In the genomic region with DNA sequence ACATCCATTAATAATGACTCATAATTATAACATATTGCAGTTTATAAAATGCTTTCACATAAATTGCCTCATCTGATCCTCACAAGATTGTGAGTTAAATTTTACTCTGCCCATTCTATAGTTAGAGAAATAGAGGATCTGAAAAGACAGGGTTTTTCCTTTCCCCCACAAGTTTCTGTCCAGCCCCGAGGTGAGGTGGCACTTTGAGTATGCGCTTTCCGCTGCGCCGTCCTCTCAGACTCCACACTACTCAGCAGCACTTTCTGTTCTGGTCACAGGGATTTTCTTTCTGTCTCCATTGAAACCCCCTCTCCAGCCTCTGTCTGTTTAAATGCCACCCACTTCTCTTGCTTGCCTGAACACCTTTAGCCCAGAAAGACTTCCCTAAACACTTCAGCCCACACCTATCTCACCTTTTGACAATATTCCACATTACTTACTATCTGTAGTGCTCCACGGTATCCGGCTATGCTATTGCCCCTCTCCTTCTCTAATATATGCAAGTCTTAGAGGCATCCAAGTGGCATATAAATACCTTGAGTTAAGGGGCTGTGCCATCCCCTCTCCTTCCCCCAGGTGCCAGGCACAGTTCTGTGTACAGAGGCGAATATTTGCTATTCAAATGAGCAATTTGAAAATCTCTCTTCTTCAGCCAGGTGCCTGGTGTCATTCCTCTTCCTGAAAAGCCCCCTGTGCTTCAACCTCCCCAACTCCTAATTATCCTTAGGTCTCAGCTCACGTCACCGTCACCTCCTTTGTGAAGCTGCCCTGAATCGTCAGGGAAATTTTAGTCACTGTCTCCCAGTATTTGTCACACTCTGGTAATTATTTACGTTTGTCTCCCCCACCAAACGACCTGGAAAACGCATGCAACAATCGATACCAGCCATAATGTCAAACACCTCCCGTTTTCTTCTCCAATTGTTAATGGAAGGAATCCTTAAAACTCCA, we compare ENCODE assay signal across 1 cellular context.
TF ChIP-seq lines count a peak whose summit lies in the region.

No MANE protein-coding gene starts in this region.

TF ChIP-seq in GM12878, 131 proteins besides CTCF, POLR2A, EP300 and RAD21 (continued from another document and continues in another):
- TF ChIP-seq CBX5 (IDR thresholded peaks at IDR 0.05; ENCODE audit: low read depth) (peak; percentile 82; the same call in 1 of the 2 replicates), RELA (IDR thresholded peaks at IDR 0.05; ENCODE audit: borderline replicate concordance, partially characterized antibody) (no peak), RAD51 (IDR thresholded peaks at IDR 0.05) (no peak), ZNF24 (IDR thresholded peaks at IDR 0.05) (0 out of 2 replicates have a peak, but pooled peaks have one; percentile 11), SMC3 (IDR thresholded peaks at IDR 0.05; ENCODE audit: borderline replicate concordance, low read length) (no peak), POLR2AphosphoS2 (IDR thresholded peaks at IDR 0.05; ENCODE audit: low read depth, low read length) (no peak), FOXM1 (IDR thresholded peaks at IDR 0.05; ENCODE audit: low read depth, low read length) (peak; percentile 81), PAX8 (IDR thresholded peaks at IDR 0.05) (no peak), TARDBP (IDR thresholded peaks at IDR 0.05; ENCODE audit: borderline replicate concordance) (no peak), HDAC6 (IDR thresholded peaks at IDR 0.05; ENCODE audit: unreplicated experiment) (no peak), KLF5 (IDR thresholded peaks at IDR 0.05; ENCODE audit: partially characterized antibody) (no peak), ZNF384 (IDR thresholded peaks at IDR 0.05; ENCODE audit: borderline replicate concordance, low read depth, low read length) (no peak), RCOR1 (conservative IDR thresholded peaks at IDR 0.05; ENCODE audit: low read depth, low read length) (no peak), FOXK2 (IDR thresholded peaks at IDR 0.05) (no peak), HCFC1 (IDR thresholded peaks at IDR 0.05; ENCODE audit: low read length) (no peak), ZNF207 (IDR thresholded peaks at IDR 0.05; ENCODE audit: borderline replicate concordance) (no peak), DPF2 (IDR thresholded peaks at IDR 0.05) (peak; percentile 91), EED (IDR thresholded peaks at IDR 0.05; ENCODE audit: low read depth) (peak; percentile 80; the same call in 1 of the 2 replicates), KAT2A (conservative IDR thresholded peaks at IDR 0.05; ENCODE audit: control insufficient read depth, low read depth, low read length) (no peak), NFIC (IDR thresholded peaks at IDR 0.05; ENCODE audit: low read depth, low read length) (peak; percentile 88), CEBPB (IDR thresholded peaks at IDR 0.05; ENCODE audit: borderline replicate concordance in 1 of 2, low read depth in 2 of 2, low read length in 2 of 2) (no peak; a peak in 1 of 4 replicates), TAF1 (IDR thresholded peaks at IDR 0.05; ENCODE audit: borderline replicate concordance, low read depth, low read length) (no peak), CBX3 (IDR thresholded peaks at IDR 0.05; ENCODE audit: borderline replicate concordance, low read depth) (no peak), ETV6 (conservative IDR thresholded peaks at IDR 0.05 in 1 of 2, IDR thresholded peaks at IDR 0.05 in 1 of 2; ENCODE audit: borderline replicate concordance in 1 of 2, low read depth in 1 of 2) (no peak), BHLHE40 (IDR thresholded peaks at IDR 0.05; ENCODE audit: borderline replicate concordance in 1 of 2, low read depth in 2 of 2, low read length in 1 of 2) (peak; percentile 15 to 26; a peak in 1 of 4 replicates), NFYA (IDR thresholded peaks at IDR 0.05; ENCODE audit: borderline replicate concordance, low read depth, low read length) (no peak), TCF12 (IDR thresholded peaks at IDR 0.05; ENCODE audit: low read depth, low read length) (no peak), MTA3 (IDR thresholded peaks at IDR 0.05; ENCODE audit: borderline replicate concordance, low read length) (peak; percentile 33; the same call in 1 of the 2 replicates), ATF7 (IDR thresholded peaks at IDR 0.05; ENCODE audit: low read depth) (peak; percentile 66), GATAD2B (conservative IDR thresholded peaks at IDR 0.05; ENCODE audit: low read depth) (no peak; the same call in 1 of the 2 replicates), SPI1 (IDR thresholded peaks at IDR 0.05; ENCODE audit: borderline replicate concordance, insufficient read depth, low read depth, low read length) (peak; percentile 83), NR2C2 (IDR thresholded peaks at IDR 0.05; ENCODE audit: borderline replicate concordance, control insufficient read depth, insufficient read length, low read depth) (no peak), SMAD5 (IDR thresholded peaks at IDR 0.05; ENCODE audit: low read depth) (no peak), MEF2B (IDR thresholded peaks at IDR 0.05; ENCODE audit: partially characterized antibody, poor library complexity, severe bottlenecking) (no peak), ESRRA (IDR thresholded peaks at IDR 0.05; ENCODE audit: low read length) (no peak)
- TF ChIP-seq, protein P1, sequence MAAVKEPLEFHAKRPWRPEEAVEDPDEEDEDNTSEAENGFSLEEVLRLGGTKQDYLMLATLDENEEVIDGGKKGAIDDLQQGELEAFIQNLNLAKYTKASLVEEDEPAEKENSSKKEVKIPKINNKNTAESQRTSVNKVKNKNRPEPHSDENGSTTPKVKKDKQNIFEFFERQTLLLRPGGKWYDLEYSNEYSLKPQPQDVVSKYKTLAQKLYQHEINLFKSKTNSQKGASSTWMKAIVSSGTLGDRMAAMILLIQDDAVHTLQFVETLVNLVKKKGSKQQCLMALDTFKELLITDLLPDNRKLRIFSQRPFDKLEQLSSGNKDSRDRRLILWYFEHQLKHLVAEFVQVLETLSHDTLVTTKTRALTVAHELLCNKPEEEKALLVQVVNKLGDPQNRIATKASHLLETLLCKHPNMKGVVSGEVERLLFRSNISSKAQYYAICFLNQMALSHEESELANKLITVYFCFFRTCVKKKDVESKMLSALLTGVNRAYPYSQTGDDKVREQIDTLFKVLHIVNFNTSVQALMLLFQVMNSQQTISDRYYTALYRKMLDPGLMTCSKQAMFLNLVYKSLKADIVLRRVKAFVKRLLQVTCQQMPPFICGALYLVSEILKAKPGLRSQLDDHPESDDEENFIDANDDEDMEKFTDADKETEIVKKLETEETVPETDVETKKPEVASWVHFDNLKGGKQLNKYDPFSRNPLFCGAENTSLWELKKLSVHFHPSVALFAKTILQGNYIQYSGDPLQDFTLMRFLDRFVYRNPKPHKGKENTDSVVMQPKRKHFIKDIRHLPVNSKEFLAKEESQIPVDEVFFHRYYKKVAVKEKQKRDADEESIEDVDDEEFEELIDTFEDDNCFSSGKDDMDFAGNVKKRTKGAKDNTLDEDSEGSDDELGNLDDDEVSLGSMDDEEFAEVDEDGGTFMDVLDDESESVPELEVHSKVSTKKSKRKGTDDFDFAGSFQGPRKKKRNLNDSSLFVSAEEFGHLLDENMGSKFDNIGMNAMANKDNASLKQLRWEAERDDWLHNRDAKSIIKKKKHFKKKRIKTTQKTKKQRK (IDR thresholded peaks at IDR 0.05; ENCODE audit: low read depth, low read length) = no peak
- TF ChIP-seq, protein P2, sequence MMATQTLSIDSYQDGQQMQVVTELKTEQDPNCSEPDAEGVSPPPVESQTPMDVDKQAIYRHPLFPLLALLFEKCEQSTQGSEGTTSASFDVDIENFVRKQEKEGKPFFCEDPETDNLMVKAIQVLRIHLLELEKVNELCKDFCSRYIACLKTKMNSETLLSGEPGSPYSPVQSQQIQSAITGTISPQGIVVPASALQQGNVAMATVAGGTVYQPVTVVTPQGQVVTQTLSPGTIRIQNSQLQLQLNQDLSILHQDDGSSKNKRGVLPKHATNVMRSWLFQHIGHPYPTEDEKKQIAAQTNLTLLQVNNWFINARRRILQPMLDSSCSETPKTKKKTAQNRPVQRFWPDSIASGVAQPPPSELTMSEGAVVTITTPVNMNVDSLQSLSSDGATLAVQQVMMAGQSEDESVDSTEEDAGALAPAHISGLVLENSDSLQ (IDR thresholded peaks at IDR 0.05) = no peak
- TF ChIP-seq, protein P3, sequence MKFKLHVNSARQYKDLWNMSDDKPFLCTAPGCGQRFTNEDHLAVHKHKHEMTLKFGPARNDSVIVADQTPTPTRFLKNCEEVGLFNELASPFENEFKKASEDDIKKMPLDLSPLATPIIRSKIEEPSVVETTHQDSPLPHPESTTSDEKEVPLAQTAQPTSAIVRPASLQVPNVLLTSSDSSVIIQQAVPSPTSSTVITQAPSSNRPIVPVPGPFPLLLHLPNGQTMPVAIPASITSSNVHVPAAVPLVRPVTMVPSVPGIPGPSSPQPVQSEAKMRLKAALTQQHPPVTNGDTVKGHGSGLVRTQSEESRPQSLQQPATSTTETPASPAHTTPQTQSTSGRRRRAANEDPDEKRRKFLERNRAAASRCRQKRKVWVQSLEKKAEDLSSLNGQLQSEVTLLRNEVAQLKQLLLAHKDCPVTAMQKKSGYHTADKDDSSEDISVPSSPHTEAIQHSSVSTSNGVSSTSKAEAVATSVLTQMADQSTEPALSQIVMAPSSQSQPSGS (IDR thresholded peaks at IDR 0.05; ENCODE audit: low read length) = peak; percentile 31; the same call in 1 of the 2 replicates
- TF ChIP-seq, protein P4, sequence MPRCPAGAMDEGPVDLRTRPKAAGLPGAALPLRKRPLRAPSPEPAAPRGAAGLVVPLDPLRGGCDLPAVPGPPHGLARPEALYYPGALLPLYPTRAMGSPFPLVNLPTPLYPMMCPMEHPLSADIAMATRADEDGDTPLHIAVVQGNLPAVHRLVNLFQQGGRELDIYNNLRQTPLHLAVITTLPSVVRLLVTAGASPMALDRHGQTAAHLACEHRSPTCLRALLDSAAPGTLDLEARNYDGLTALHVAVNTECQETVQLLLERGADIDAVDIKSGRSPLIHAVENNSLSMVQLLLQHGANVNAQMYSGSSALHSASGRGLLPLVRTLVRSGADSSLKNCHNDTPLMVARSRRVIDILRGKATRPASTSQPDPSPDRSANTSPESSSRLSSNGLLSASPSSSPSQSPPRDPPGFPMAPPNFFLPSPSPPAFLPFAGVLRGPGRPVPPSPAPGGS (IDR thresholded peaks at IDR 0.05; ENCODE audit: borderline replicate concordance, insufficient read depth, low read depth, low read length, poor library complexity, severe bottlenecking) = peak; percentile 77
- TF ChIP-seq, protein P5, sequence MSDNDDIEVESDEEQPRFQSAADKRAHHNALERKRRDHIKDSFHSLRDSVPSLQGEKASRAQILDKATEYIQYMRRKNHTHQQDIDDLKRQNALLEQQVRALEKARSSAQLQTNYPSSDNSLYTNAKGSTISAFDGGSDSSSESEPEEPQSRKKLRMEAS (IDR thresholded peaks at IDR 0.05; ENCODE audit: low read depth, low read length) = no peak
- TF ChIP-seq, protein P6, sequence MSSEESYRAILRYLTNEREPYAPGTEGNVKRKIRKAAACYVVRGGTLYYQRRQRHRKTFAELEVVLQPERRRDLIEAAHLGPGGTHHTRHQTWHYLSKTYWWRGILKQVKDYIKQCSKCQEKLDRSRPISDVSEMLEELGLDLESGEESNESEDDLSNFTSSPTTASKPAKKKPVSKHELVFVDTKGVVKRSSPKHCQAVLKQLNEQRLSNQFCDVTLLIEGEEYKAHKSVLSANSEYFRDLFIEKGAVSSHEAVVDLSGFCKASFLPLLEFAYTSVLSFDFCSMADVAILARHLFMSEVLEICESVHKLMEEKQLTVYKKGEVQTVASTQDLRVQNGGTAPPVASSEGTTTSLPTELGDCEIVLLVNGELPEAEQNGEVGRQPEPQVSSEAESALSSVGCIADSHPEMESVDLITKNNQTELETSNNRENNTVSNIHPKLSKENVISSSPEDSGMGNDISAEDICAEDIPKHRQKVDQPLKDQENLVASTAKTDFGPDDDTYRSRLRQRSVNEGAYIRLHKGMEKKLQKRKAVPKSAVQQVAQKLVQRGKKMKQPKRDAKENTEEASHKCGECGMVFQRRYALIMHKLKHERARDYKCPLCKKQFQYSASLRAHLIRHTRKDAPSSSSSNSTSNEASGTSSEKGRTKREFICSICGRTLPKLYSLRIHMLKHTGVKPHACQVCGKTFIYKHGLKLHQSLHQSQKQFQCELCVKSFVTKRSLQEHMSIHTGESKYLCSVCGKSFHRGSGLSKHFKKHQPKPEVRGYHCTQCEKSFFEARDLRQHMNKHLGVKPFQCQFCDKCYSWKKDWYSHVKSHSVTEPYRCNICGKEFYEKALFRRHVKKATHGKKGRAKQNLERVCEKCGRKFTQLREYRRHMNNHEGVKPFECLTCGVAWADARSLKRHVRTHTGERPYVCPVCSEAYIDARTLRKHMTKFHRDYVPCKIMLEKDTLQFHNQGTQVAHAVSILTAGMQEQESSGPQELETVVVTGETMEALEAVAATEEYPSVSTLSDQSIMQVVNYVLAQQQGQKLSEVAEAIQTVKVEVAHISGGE (CRISPR knock-in tag; IDR thresholded peaks at IDR 0.05) = no peak
- TF ChIP-seq, protein P7, sequence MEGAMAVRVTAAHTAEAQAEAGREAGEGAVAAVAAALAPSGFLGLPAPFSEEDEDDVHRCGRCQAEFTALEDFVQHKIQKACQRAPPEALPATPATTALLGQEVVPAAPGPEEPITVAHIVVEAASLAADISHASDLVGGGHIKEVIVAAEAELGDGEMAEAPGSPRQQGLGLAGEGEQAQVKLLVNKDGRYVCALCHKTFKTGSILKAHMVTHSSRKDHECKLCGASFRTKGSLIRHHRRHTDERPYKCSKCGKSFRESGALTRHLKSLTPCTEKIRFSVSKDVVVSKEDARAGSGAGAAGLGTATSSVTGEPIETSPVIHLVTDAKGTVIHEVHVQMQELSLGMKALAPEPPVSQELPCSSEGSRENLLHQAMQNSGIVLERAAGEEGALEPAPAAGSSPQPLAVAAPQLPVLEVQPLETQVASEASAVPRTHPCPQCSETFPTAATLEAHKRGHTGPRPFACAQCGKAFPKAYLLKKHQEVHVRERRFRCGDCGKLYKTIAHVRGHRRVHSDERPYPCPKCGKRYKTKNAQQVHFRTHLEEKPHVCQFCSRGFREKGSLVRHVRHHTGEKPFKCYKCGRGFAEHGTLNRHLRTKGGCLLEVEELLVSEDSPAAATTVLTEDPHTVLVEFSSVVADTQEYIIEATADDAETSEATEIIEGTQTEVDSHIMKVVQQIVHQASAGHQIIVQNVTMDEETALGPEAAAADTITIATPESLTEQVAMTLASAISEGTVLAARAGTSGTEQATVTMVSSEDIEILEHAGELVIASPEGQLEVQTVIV (IDR thresholded peaks at IDR 0.05; ENCODE audit: borderline replicate concordance, partially characterized antibody) = no peak
- TF ChIP-seq, protein P8, sequence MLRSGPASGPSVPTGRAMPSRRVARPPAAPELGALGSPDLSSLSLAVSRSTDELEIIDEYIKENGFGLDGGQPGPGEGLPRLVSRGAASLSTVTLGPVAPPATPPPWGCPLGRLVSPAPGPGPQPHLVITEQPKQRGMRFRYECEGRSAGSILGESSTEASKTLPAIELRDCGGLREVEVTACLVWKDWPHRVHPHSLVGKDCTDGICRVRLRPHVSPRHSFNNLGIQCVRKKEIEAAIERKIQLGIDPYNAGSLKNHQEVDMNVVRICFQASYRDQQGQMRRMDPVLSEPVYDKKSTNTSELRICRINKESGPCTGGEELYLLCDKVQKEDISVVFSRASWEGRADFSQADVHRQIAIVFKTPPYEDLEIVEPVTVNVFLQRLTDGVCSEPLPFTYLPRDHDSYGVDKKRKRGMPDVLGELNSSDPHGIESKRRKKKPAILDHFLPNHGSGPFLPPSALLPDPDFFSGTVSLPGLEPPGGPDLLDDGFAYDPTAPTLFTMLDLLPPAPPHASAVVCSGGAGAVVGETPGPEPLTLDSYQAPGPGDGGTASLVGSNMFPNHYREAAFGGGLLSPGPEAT (IDR thresholded peaks at IDR 0.05; ENCODE audit: low read depth) = peak; percentile 94
